In the genomic region with DNA sequence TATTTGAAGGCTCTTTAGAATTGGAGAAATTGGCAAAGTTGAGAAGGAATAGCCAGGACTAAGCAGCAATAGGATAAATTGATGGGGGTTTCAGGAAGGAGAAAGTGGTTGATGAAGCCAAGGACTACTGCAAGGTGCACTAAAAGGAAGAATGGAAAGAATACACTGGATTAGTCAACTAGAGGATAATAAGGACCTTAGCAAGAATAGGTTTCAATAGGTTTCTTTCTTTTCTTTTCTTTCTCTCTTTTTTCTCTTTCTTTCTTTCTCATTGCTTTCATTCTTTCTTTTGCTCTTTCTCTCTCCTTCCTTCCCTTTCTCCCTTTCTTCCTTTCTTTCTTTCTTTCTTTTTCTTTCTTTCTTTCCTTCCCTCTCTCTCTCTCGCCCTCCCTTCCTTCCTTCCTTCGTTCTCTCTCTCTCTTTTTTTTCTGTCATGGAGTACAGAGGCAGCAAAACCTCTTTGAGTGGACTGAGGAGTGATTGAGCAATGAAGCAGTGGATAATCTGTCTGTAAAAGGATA, we compare ENCODE assay signal across 27 cellular contexts.
"Had no signal": no experiment of that assay in that cellular context is flagged by ENCODE, and none has a peak within 500 bp of the region (broad histone marks: within the 10 kb centered on the region; RNA-seq: fewer than 3 reads in every experiment).

No MANE protein-coding gene starts in this region.

- H3K36me3 Mint-ChIP-seq: naive thymus-derived CD4-positive, alpha-beta T cell; natural killer cell treated with Interleukin-12 subunit alpha and Interleukin-12 subunit beta and Interleukin-15 and Interleukin-18, amount 100 ng/mL, for 72 hours; stimulated activated effector memory CD8-positive, alpha-beta T cell treated with anti-CD3 and anti-CD28 coated beads, Interleukin-12 subunit alpha, Interleukin-12 subunit beta, amount 100 ng/mL, for 72 hours had no signal

- ATAC-seq: mucosa of descending colon; naive thymus-derived CD4-positive, alpha-beta T cell; natural killer cell treated with Interleukin-12 subunit alpha and Interleukin-12 subunit beta and Interleukin-15 and Interleukin-18, amount 100 ng/mL, for 72 hours; pancreas; right cardiac atrium; stimulated activated effector memory CD8-positive, alpha-beta T cell treated with anti-CD3 and anti-CD28 coated beads, Interleukin-12 subunit alpha, Interleukin-12 subunit beta, amount 100 ng/mL, for 72 hours had no signal

- H3K4me3 ChIP-seq: hepatocyte, left ventricle myocardium inferior, lung, mucosa of descending colon, pancreas, prostate gland, sigmoid colon, spleen, suprapubic skin, thoracic aorta, tibial artery, upper lobe of left lung, vagina had no signal

- H3K27ac ChIP-seq: hepatocyte, left ventricle myocardium inferior, pancreas, prostate gland, sigmoid colon, spleen, suprapubic skin, thoracic aorta, tibial artery, upper lobe of left lung, vagina had no signal

- H3K9me3 ChIP-seq: left ventricle myocardium inferior, mucosa of descending colon, pancreas, prostate gland, sigmoid colon, spleen, suprapubic skin, thoracic aorta, tibial artery, upper lobe of left lung, vagina had no signal

- H3K79me2 ChIP-seq: hepatocyte had no signal

- H3K4me1 ChIP-seq: left ventricle myocardium inferior, pancreas, prostate gland, sigmoid colon, spleen, suprapubic skin, tibial artery, upper lobe of left lung, vagina had no signal

- FAIRE-seq: pancreas, small intestine had no signal

- H3K27ac Mint-ChIP-seq: naive thymus-derived CD4-positive, alpha-beta T cell; natural killer cell treated with Interleukin-12 subunit alpha and Interleukin-12 subunit beta and Interleukin-15 and Interleukin-18, amount 100 ng/mL, for 72 hours; stimulated activated effector memory CD8-positive, alpha-beta T cell treated with anti-CD3 and anti-CD28 coated beads, Interleukin-12 subunit alpha, Interleukin-12 subunit beta, amount 100 ng/mL, for 72 hours; stimulated activated naive CD8-positive, alpha-beta T cell treated with anti-CD3 and anti-CD28 coated beads, Interleukin-15, Interleukin-2, amounts not matched to agents 100 ng/mL and 50 ng/mL, for 24 hours had no signal

- H3K9me3 Mint-ChIP-seq: natural killer cell treated with Interleukin-12 subunit alpha and Interleukin-12 subunit beta and Interleukin-15 and Interleukin-18, amount 100 ng/mL, for 72 hours; stimulated activated effector memory CD8-positive, alpha-beta T cell treated with anti-CD3 and anti-CD28 coated beads, Interleukin-12 subunit alpha, Interleukin-12 subunit beta, amount 100 ng/mL, for 72 hours; stimulated activated naive CD8-positive, alpha-beta T cell treated with anti-CD3 and anti-CD28 coated beads, Interleukin-15, Interleukin-2, amounts not matched to agents 100 ng/mL and 50 ng/mL, for 24 hours had no signal

- H3K4me1 Mint-ChIP-seq: stimulated activated effector memory CD8-positive, alpha-beta T cell treated with anti-CD3 and anti-CD28 coated beads, Interleukin-12 subunit alpha, Interleukin-12 subunit beta, amount 100 ng/mL, for 72 hours had no signal

- H3K27me3 ChIP-seq: hepatocyte, pancreas, sigmoid colon, suprapubic skin, upper lobe of left lung, vagina had no signal

- H3K4me2 ChIP-seq: hepatocyte had no signal

- H3K36me3 ChIP-seq: left ventricle myocardium inferior, pancreas, prostate gland, sigmoid colon, spleen, suprapubic skin, thoracic aorta, tibial artery, upper lobe of left lung, vagina had no signal

- H3K4me3 Mint-ChIP-seq: naive thymus-derived CD4-positive, alpha-beta T cell; natural killer cell treated with Interleukin-12 subunit alpha and Interleukin-12 subunit beta and Interleukin-15 and Interleukin-18, amount 100 ng/mL, for 72 hours; stimulated activated effector memory CD8-positive, alpha-beta T cell treated with anti-CD3 and anti-CD28 coated beads, Interleukin-12 subunit alpha, Interleukin-12 subunit beta, amount 100 ng/mL, for 72 hours; stimulated activated naive CD8-positive, alpha-beta T cell treated with anti-CD3 and anti-CD28 coated beads, Interleukin-15, Interleukin-2, amounts not matched to agents 100 ng/mL and 50 ng/mL, for 24 hours had no signal

- H2AFZ ChIP-seq: hepatocyte had no signal

- DNase-seq: islet precursor cell; left ventricle myocardium inferior; mesendoderm; midbrain; mucosa of descending colon; naive thymus-derived CD4-positive, alpha-beta T cell; nucleus accumbens; pancreas; posterior cingulate gyrus; retina; right cardiac atrium; sigmoid colon; small intestine; spleen; stimulated activated CD4-positive, alpha-beta T cell treated with anti-CD3 and anti-CD28 coated beads, Interleukin-4, amount 100 ng/mL, for 24 hours; stimulated activated naive CD4-positive, alpha-beta T cell; tibial artery; upper lobe of left lung had no signal
